ENCODE assay signal across 8 cellular contexts in the genomic region with DNA sequence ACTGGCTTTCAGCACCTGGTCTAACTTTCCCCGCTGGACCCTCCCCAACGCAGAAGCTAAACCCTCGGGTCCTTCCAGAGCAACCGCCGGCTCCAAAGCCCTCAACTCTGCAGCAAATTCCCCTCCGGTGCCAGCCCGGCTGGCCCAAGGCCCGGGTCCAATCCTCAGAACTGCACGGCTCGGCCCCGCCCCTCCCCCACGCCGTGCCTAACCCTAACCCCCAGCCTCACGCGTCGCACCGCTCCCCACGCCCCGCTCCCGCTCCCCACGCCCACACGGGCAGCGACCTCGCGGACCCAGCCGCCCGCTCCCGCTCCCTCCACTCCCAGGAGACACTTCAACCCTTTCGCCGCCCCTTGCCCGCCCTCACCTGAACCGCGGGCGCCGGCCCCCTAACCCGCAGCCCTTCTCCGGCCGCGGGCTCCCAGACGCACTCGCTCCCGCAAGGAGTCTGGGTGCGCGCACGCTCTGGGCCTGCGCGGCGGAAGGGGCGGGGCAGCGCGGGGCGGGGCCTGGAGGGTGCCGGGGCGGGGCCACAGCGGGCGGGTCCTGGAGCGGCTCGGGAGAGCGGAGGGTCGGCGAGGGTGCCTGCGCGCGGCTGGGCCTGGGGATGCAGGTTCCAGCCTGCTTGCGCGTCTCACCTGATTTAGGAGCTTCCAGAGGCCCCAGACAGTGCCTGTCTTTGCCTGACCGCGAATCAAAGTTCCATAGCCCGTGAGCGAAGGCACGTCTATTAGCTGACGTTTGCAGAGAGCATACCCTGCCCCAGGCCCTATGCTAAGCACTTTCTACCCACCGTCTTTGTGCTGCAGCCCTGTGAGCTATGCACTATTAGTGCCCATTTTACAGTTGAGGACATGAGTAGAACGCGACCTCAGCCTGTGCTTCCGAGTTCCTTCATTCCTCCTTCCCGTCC. TPM values are rescaled to one million over a fixed set of nuclear protein-coding genes. Genes with fewer than 3 reads are reported as not detected.
DNase-seq lines count a peak whose midpoint lies in the region; ATAC-seq and TF ChIP-seq lines count a peak whose summit lies in the region.

A gene (minus strand): TSS at position 453 of the 916 bp plus-strand sequence. CDS start 2,729 bp downstream, outside the sequence.

- H3K27me3 ChIP-seq in BLaER1 (no peaks in the 10 kb centered on the region), right lobe of liver (no peaks in the 10 kb centered on the region)

- H3K36me3 ChIP-seq in BLaER1 = peaks cover 36% of the 10 kb centered on the region
- H3K36me3 ChIP-seq in right lobe of liver = peaks cover 0 to 21% (median 7%) of the 10 kb centered on the region in 4 donors

- TF ChIP-seq CTCF in right lobe of liver (IDR thresholded peaks at IDR 0.05) = no peak

- 1% methylated on average over 13 of the region's 77 CpGs for WGBS in right lobe of liver (ENCODE audit: insufficient coverage, low coverage, low lambda C conversion rate, missing lambda C conversion rate)

- intact Hi-C loops in right lobe of liver (cut with DNase I) = no loop called here

- TF ChIP-seq POLR2A in right lobe of liver (IDR thresholded peaks at IDR 0.05) = peak; percentile 71

- H3K9ac ChIP-seq in BLaER1 = peak within 1 kb of the TSS; percentile 83

- peaks cover 43% of the 10 kb centered on the region for H4K20me1 ChIP-seq in BLaER1

- peak within 1 kb of the TSS; percentile 79 for H3K4me2 ChIP-seq in BLaER1

- DNase-seq in GM19238 (ENCODE audit: insufficient read length, low spot score) = peak; percentile 92
- peak; percentile 93 for DNase-seq in NCI-H69 (lab: John Stamatoyannopoulos, UW)
- peak; percentile 88 to 89 for DNase-seq in activated CD4-positive, alpha-beta T cell treated with anti-CD3 and anti-CD28 coated beads, Interleukin-2, amount 50 U/mL, for 48 hours
- DNase-seq in dermis microvascular lymphatic vessel endothelial cell (ENCODE audit: low read depth in 2 of 2) = peak; percentile 28 to 79
- peak; percentile 90 to 91 (median 91) for DNase-seq in right lobe of liver
- DNase-seq in stimulated activated CD4-positive, alpha-beta T cell treated with anti-CD3 and anti-CD28 coated beads, Interleukin-4, amount 100 ng/mL, for 4 hours = peak; percentile 82 to 92

- H3K9me3 ChIP-seq in BLaER1 (no peaks in the 10 kb centered on the region), right lobe of liver (no peaks in the 10 kb centered on the region)

- ATAC-seq in HG03442 (IDR thresholded peaks at IDR 0.05; ENCODE audit: unreplicated experiment) (peak; percentile 92), right lobe of liver (peak; percentile 98 to 99 (median 99))

- peak within 1 kb of the TSS; percentile 82 for H3K4me3 ChIP-seq in BLaER1
- peak within 1 kb of the TSS; percentile 78 to 90 (median 87) for H3K4me3 ChIP-seq in right lobe of liver

- H3K4me1 ChIP-seq in BLaER1 (peaks cover 21% of the 10 kb centered on the region), right lobe of liver (peaks cover 0 to 7% (median 0%) of the 10 kb centered on the region in 4 donors)

- H3K27ac ChIP-seq in BLaER1 (peak within 1 kb of the TSS; percentile 78), right lobe of liver (peak within 1 kb of the TSS; percentile 63 to 75 (median 72))

RNA-seq across cellular contexts. Expression of the gene that starts here (rescaled TPM):
- total RNA-seq in dermis microvascular lymphatic vessel endothelial cell (11.4 and 18.2 TPM in 2 replicates), right lobe of liver (10 to 100 TPM in 5 of 6 experiments, 1 to 10 TPM in 1; 9.5 to 15.0 (median 11.4) TPM)

Comparison
In these comparisons a context has a peak if more than half of its experiments do, and no peak if none do; other contexts are left out.
1. Peak in every context shown above with its lines: DNase-seq, ATAC-seq, H3K4me3 ChIP-seq and H3K27ac ChIP-seq.